Comparison of ENCODE assay signal across 16 cellular contexts in the genomic region with DNA sequence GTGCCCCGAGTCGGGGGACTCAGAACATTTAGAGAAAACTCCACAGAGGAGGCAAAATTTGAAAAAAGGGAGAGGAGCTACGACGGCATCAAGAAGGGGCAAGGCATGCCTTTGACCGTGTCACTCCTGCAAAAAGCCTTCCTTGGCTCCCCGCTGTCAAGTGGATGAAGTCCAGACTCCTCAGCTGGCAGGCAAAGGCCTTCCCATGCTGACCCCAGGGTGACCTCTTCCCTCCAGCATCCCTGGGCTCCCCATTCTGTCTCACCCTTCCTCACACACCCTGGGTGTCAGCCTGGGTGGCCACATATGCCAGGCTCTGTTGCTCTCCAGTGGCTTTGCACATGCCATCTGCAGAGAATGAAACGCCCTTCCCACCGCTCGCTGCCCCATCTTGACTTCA.
"Had no signal": no experiment of that assay in that cellular context is flagged by ENCODE, and none has a peak within 500 bp of the region (broad histone marks: within the 10 kb centered on the region; RNA-seq: fewer than 3 reads in every experiment).

No MANE protein-coding gene starts in this region.

- H3K9me3 Mint-ChIP-seq: activated CD4-positive, alpha-beta T cell treated with anti-CD3 and anti-CD28 coated beads, Interleukin-2, amount 10 ng/mL, durations not matched to agents 24 days and 14 days; activated naive CD4-positive, alpha-beta T cell treated with anti-CD3 and anti-CD28 coated beads for 36 hours; natural killer cell; WTC11 had no signal

- H3K27me3 ChIP-seq: gastroesophageal sphincter, hepatocyte, uterus had no signal

- H3K27ac ChIP-seq: gastroesophageal sphincter, hepatocyte, psoas muscle, thoracic aorta, uterus had no signal

- H3K9me3 ChIP-seq: gastroesophageal sphincter, psoas muscle, thoracic aorta, uterus had no signal

- H3K36me3 Mint-ChIP-seq: natural killer cell, WTC11 had no signal

- H3K4me3 Mint-ChIP-seq: activated CD4-positive, alpha-beta T cell treated with anti-CD3 and anti-CD28 coated beads, Interleukin-2, amount 10 ng/mL, durations not matched to agents 24 days and 14 days; activated naive CD4-positive, alpha-beta T cell treated with anti-CD3 and anti-CD28 coated beads for 36 hours; natural killer cell; WTC11 had no signal

- H2AFZ ChIP-seq: hepatocyte had no signal

- H3K36me3 ChIP-seq: gastroesophageal sphincter, thoracic aorta, uterus had no signal

- H3K4me3 ChIP-seq: gastroesophageal sphincter, hepatocyte, psoas muscle, thoracic aorta, uterus had no signal

- FAIRE-seq: colon had no signal

- ATAC-seq: gastroesophageal sphincter; natural killer cell; stimulated activated naive CD8-positive, alpha-beta T cell treated with anti-CD3 and anti-CD28 coated beads, Interleukin-15, Interleukin-2, amounts not matched to agents 100 U/mL and 50 U/mL, for 24 hours; T-helper 17 cell; WTC11 had no signal

- H3K4me2 ChIP-seq: hepatocyte had no signal

- H3K79me2 ChIP-seq: hepatocyte had no signal

- DNase-seq: activated CD4-positive, alpha-beta T cell treated with anti-CD3 and anti-CD28 coated beads, Interleukin-2, amount 10 ng/mL, durations not matched to agents 24 days and 14 days; activated CD8-positive, alpha-beta memory T cell treated with anti-CD3 and anti-CD28 coated beads for 24 hours; activated naive CD4-positive, alpha-beta T cell treated with anti-CD3 and anti-CD28 coated beads for 36 hours; natural killer cell; occipital lobe; stimulated activated CD4-positive, alpha-beta T cell treated with anti-CD3 and anti-CD28 coated beads, Interleukin-4, amount 100 ng/mL, for 1 hour; stimulated activated CD8-positive, alpha-beta memory T cell treated with anti-CD3 and anti-CD28 coated beads, Interleukin-4, amount 100 ng/mL, for 48 hours; stimulated activated naive CD8-positive, alpha-beta T cell treated with anti-CD3 and anti-CD28 coated beads, Interleukin-15, Interleukin-2, amounts not matched to agents 100 U/mL and 50 U/mL, for 24 hours; T-helper 17 cell; uterus had no signal

- H3K27ac Mint-ChIP-seq: activated naive CD4-positive, alpha-beta T cell treated with anti-CD3 and anti-CD28 coated beads for 36 hours; T-helper 17 cell; WTC11 had no signal
